16 cellular contexts compared by ENCODE assay signal in the genomic region with DNA sequence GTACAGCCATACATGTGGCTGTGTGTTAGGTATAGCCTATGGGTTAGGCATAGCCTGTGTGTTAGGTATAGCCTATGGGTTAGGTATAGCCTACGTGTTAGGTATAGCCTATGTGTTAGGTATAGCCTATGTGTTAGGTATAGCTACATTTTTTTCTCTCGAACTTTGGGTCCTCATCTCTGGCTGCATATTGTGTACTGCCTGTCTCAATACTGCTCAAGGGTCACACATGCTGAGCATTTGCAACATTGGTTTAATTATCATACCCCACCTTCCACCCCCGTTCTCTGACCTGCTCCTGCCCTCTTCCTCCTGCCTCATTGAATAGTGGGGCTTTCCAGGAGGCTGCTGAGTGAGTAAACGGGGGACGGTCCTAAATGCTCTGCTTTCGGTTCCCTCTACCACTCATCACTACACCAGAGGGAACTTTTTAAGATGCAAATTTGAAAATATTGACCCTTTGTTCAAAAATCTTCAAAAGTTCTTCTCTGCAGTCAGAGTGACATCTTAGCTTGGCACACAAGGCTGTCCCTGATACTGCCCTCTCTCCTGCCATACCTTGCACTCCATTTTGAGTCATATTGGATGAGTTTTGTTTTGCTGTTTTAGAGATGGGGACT. TPM values are rescaled to one million over a fixed set of nuclear protein-coding genes. Genes with fewer than 3 reads are reported as not detected.
DNase-seq lines count a peak whose midpoint lies in the region; ATAC-seq, FAIRE-seq and TF ChIP-seq lines count a peak whose summit lies in the region.
"Had no signal": no experiment of that assay in that cellular context is flagged by ENCODE, and none has a peak within 500 bp of the region (broad histone marks: within the 10 kb centered on the region; RNA-seq: fewer than 3 reads in every experiment).

No MANE protein-coding gene starts in this region.

- H3K4me2 ChIP-seq in PC-9 (no peak overlapping the region), HepG2 (ENCODE audit: low read depth, low read length) (no peak overlapping the region)
- H3K4me2 ChIP-seq: smooth muscle cell had no signal

- H3K36me3 ChIP-seq in PC-9 (ENCODE audit: low read depth) (no peaks in the 10 kb centered on the region), HepG2 (replicated peaks in 1 of 2; ENCODE audit: control insufficient read depth in 1 of 2, insufficient read depth in 2 of 2, low read length in 2 of 2) (no peaks in the 10 kb centered on the region)
- H3K36me3 ChIP-seq: WERI-Rb-1 had no signal

- in situ Hi-C loops in HepG2 (cut with HindIII; ENCODE audit: extremely low pct_ligation_motif_present, low pct_unique_long_range_greater_than_20kb) = no loop called here

- ATAC-seq in GM19043 (IDR thresholded peaks at IDR 0.05; ENCODE audit: low read depth, unreplicated experiment) = peak; percentile 87
- ATAC-seq in HG02763 (IDR thresholded peaks at IDR 0.05; ENCODE audit: unreplicated experiment) = peak; percentile 99
- ATAC-seq in HepG2 = no peak

- peak overlapping the region in 2 of 4 donors; percentile 69 to 79 for H3K4me3 Mint-ChIP-seq in IgD-negative memory B cell
- H3K4me3 Mint-ChIP-seq: H9, mesothelial cell of epicardium had no signal

- BruUV-seq in PC-9 (replicated peaks; lab: Mats Ljungman, UMichigan) (no TSS peak), HepG2 (replicated peaks; lab: Mats Ljungman, UMichigan) (no TSS peak)

- H3K27ac Mint-ChIP-seq in IgD-negative memory B cell = peak overlapping the region in 2 of 3 donors; percentile 40 to 85
- H3K27ac Mint-ChIP-seq: H9, mesothelial cell of epicardium had no signal

- TF ChIP-seq EP300 in HepG2 (IDR thresholded peaks at IDR 0.05; ENCODE audit: low read depth in 2 of 2, low read length in 2 of 2) = no peak
- no peak for TF ChIP-seq EP300 in HepG2 (CRISPR knock-in tag; IDR thresholded peaks at IDR 0.05; ENCODE audit: borderline replicate concordance)

- H2AFZ ChIP-seq in PC-9 = no peak overlapping the region
- no peak overlapping the region for H2AFZ ChIP-seq in HepG2 (ENCODE audit: low read length)

- H3K36me3 Mint-ChIP-seq in IgD-negative memory B cell = peaks cover 4% of the 10 kb centered on the region
- H3K36me3 Mint-ChIP-seq: mesothelial cell of epicardium had no signal

- no peak overlapping the region for H3K27ac ChIP-seq in PC-9
- no peak overlapping the region for H3K27ac ChIP-seq in HepG2 (ENCODE audit: extremely low read length, insufficient read depth, low read length)
- H3K27ac ChIP-seq: WERI-Rb-1 had no signal

- H3K4me3 ChIP-seq in PC-9 (no peak overlapping the region), HepG2 (replicated peaks in 1 of 3; ENCODE audit: insufficient read depth in 1 of 3, low read depth in 2 of 3, low read length in 3 of 3) (no peak overlapping the region)
- H3K4me3 ChIP-seq: smooth muscle cell had no signal

- peaks cover 0 to 2% (median 1%) of the 10 kb centered on the region in 3 donors for H3K9me3 Mint-ChIP-seq in IgD-negative memory B cell
- H3K9me3 Mint-ChIP-seq: mesothelial cell of epicardium had no signal

- FAIRE-seq in HepG2 (lab: Jason Lieb, UNC) = no peak

- no peak for TF ChIP-seq POLR2A in HepG2 (IDR thresholded peaks at IDR 0.05; ENCODE audit: insufficient read depth in 1 of 2, low read depth in 2 of 2, low read length in 2 of 2)

- POLR2A ChIA-PET in PC-9 (lab: Charles Lee; ENCODE audit: unreplicated experiment) (no interaction called here), HepG2 (lab: Yijun Ruan, JAX) (no interaction called here)

- H3K79me2 ChIP-seq in PC-9 (ENCODE audit: low read depth) (no peaks in the 10 kb centered on the region), HepG2 (ENCODE audit: insufficient read depth, low read length) (no peaks in the 10 kb centered on the region)

- TF ChIP-seq CTCF in PC-9 (conservative IDR thresholded peaks at IDR 0.05) = no peak
- TF ChIP-seq CTCF in HepG2 (CRISPR knock-in tag; IDR thresholded peaks at IDR 0.05) = no peak

- H3K27me3 ChIP-seq in PC-9 (ENCODE audit: insufficient read depth, low read depth) (peaks cover 17% of the 10 kb centered on the region), HepG2 (ENCODE audit: control insufficient read depth in 1 of 2, insufficient read depth in 2 of 2, low read length in 2 of 2) (peaks cover 3 to 23% of the 10 kb centered on the region in 2 experiments; a peak in 2 of 5 replicates)

- no peak overlapping the region for H3K9ac ChIP-seq in HepG2 (ENCODE audit: insufficient read depth, low read depth, low read length)

- H3K9me2 ChIP-seq in PC-9 (ENCODE audit: insufficient read depth) = no peaks in the 10 kb centered on the region

- DNase-seq in CD1c-positive myeloid dendritic cell (ENCODE audit: extremely low spot score) = peak; percentile 91
- DNase-seq in occipital lobe (lab: John Stamatoyannopoulos, UW) = no peak
- no peak for DNase-seq in PC-9
- no peak for DNase-seq in SKM-1 treated with dmso at 0.1 percent for 144 hours (lab: John Stamatoyannopoulos, UW; ENCODE audit: unreplicated experiment)
- DNase-seq in HepG2 (ENCODE audit: low spot score) = no peak
- DNase-seq: foreskin melanocyte, H9, WERI-Rb-1 had no signal

- H3F3A ChIP-seq in PC-9 (ENCODE audit: insufficient read depth, low read depth) = no peaks in the 10 kb centered on the region

- intact Hi-C loops in PC-9 (cut with micrococcal nuclease; ENCODE audit: unreplicated experiment) = no loop called here
- intact Hi-C loops in HepG2 (cut with micrococcal nuclease; ENCODE audit: unreplicated experiment) = no loop called here

- WGBS in HepG2 (ENCODE audit: low lambda C conversion rate) = 11% methylated on average over 6 of the region's 6 CpGs

- H3K9me3 ChIP-seq in PC-9 (ENCODE audit: insufficient read depth, low read depth) (no peaks in the 10 kb centered on the region), HepG2 (ENCODE audit: low read length) (no peaks in the 10 kb centered on the region)

- CTCF ChIA-PET in PC-9 (lab: Charles Lee) (no interaction called here), HepG2 (lab: Yijun Ruan, JAX; ENCODE audit: low intra/inter-chr PET ratio, low total read pairs) (no interaction called here)

- TF ChIP-seq RAD21 in HepG2 (CRISPR knock-in tag; IDR thresholded peaks at IDR 0.05) = no peak

- no peaks in the 10 kb centered on the region for H4K20me1 ChIP-seq in PC-9 (ENCODE audit: insufficient read depth)
- no peaks in the 10 kb centered on the region for H4K20me1 ChIP-seq in HepG2 (ENCODE audit: insufficient read depth, low read length)

- H3K4me1 ChIP-seq in PC-9 (replicated peaks; ENCODE audit: insufficient read depth) (no peaks in the 10 kb centered on the region), HepG2 (ENCODE audit: insufficient read depth, low read length) (no peaks in the 10 kb centered on the region)

- H3K27me3 Mint-ChIP-seq in IgD-negative memory B cell = no peaks in the 10 kb centered on the region

- peaks cover 26 to 31% (median 30%) of the 10 kb centered on the region in 3 donors for H3K4me1 Mint-ChIP-seq in IgD-negative memory B cell
- H3K4me1 Mint-ChIP-seq: mesothelial cell of epicardium had no signal

RNA-seq across cellular contexts. Expression of gene OR2B11, which starts 17.8 kb away (rescaled TPM):
- polyA plus RNA-seq in IgD-negative memory B cell = not detected
- not detected for total RNA-seq in occipital lobe
- not detected in 2 replicates for total RNA-seq in PC-9 (2021)
- total RNA-seq in HepG2 (2016; rRNA removed; fragmentation: Illumina TruSeq; extraction: Trizol) = not detected in 2 replicates
- not detected in 2 replicates for total RNA-seq in HepG2 (2016; cell fraction: cytosol; rRNA removed; fragmentation: Illumina TruSeq; extraction: Trizol; ENCODE audit: low read depth)
- total RNA-seq in HepG2 (2016; cell fraction: insoluble cytoplasmic fraction; rRNA removed; fragmentation: Illumina TruSeq; extraction: Trizol) = not detected in 2 replicates
- total RNA-seq in HepG2 (2016; cell fraction: membrane; rRNA removed; fragmentation: Illumina TruSeq; extraction: Trizol) = not detected in 2 replicates
- total RNA-seq in HepG2 (2016; cell fraction: nucleus; rRNA removed; fragmentation: Illumina TruSeq; extraction: Trizol) = not detected in 2 replicates
- not detected in 2 replicates for polyA plus RNA-seq in HepG2 (2011; rRNA removed)
- not detected in 2 replicates for polyA plus RNA-seq in HepG2 (2011; cell fraction: cytosol; rRNA removed)
- not detected in 2 replicates for polyA plus RNA-seq in HepG2 (2011; cell fraction: nucleus; rRNA removed)
- not detected in 2 replicates for polyA plus RNA-seq in HepG2 (2012)
- polyA plus RNA-seq in HepG2 (2016; cell fraction: cytosol; fragmentation: Illumina TruSeq; extraction: Trizol; ENCODE audit: low read depth) = not detected in 2 replicates
- not detected in 2 replicates for polyA plus RNA-seq in HepG2 (2016; cell fraction: insoluble cytoplasmic fraction; fragmentation: Illumina TruSeq; extraction: Trizol; ENCODE audit: low read depth)
- polyA plus RNA-seq in HepG2 (2016; cell fraction: membrane; fragmentation: Illumina TruSeq; extraction: Trizol; ENCODE audit: low read depth) = not detected in 2 replicates
- not detected in 2 replicates for polyA plus RNA-seq in HepG2 (2016; cell fraction: nucleus; fragmentation: Illumina TruSeq; extraction: Trizol; ENCODE audit: insufficient read depth, low read depth)
- not detected in 2 replicates for polyA minus RNA-seq in HepG2 (2011; rRNA and poly(A)+ RNA removed; ENCODE audit: low replicate concordance)
- not detected in 2 replicates for polyA minus RNA-seq in HepG2 (2011; cell fraction: cytosol; rRNA and poly(A)+ RNA removed)
- polyA minus RNA-seq in HepG2 (2011; cell fraction: nucleus; rRNA and poly(A)+ RNA removed) = not detected in 2 replicates
- total RNA-seq: H9, mesothelial cell of epicardium, NCI-H460, smooth muscle cell, temporal lobe had no signal
- polyA plus RNA-seq: BJ, smooth muscle cell had no signal

RNA-seq across cellular contexts. Expression of gene NLRP3, which starts 24.1 kb away (rescaled TPM):
- 0.08 TPM for polyA plus RNA-seq in IgD-negative memory B cell
- total RNA-seq in occipital lobe = 1.4 TPM
- total RNA-seq in PC-9 (2021) = 0.30 TPM in 1 of 2 replicates, not detected in the other
- total RNA-seq in HepG2 (2016; rRNA removed; fragmentation: Illumina TruSeq; extraction: Trizol) = not detected in 2 replicates
- not detected in 2 replicates for total RNA-seq in HepG2 (2016; cell fraction: cytosol; rRNA removed; fragmentation: Illumina TruSeq; extraction: Trizol; ENCODE audit: low read depth)
- total RNA-seq in HepG2 (2016; cell fraction: insoluble cytoplasmic fraction; rRNA removed; fragmentation: Illumina TruSeq; extraction: Trizol) = not detected in 2 replicates
- total RNA-seq in HepG2 (2016; cell fraction: membrane; rRNA removed; fragmentation: Illumina TruSeq; extraction: Trizol) = not detected in 2 replicates
- not detected in 2 replicates for total RNA-seq in HepG2 (2016; cell fraction: nucleus; rRNA removed; fragmentation: Illumina TruSeq; extraction: Trizol)
- polyA plus RNA-seq in HepG2 (2011; rRNA removed) = not detected in 2 replicates
- polyA plus RNA-seq in HepG2 (2011; cell fraction: cytosol; rRNA removed) = 0.01 TPM in 1 of 2 replicates, not detected in the other
- not detected in 2 replicates for polyA plus RNA-seq in HepG2 (2011; cell fraction: nucleus; rRNA removed)
- polyA plus RNA-seq in HepG2 (2012) = not detected in 2 replicates
- polyA plus RNA-seq in HepG2 (2016; cell fraction: cytosol; fragmentation: Illumina TruSeq; extraction: Trizol; ENCODE audit: low read depth) = not detected in 2 replicates
- not detected in 2 replicates for polyA plus RNA-seq in HepG2 (2016; cell fraction: insoluble cytoplasmic fraction; fragmentation: Illumina TruSeq; extraction: Trizol; ENCODE audit: low read depth)
- polyA plus RNA-seq in HepG2 (2016; cell fraction: membrane; fragmentation: Illumina TruSeq; extraction: Trizol; ENCODE audit: low read depth) = not detected in 2 replicates
- not detected in 2 replicates for polyA plus RNA-seq in HepG2 (2016; cell fraction: nucleus; fragmentation: Illumina TruSeq; extraction: Trizol; ENCODE audit: insufficient read depth, low read depth)
- not detected in 2 replicates for polyA minus RNA-seq in HepG2 (2011; rRNA and poly(A)+ RNA removed; ENCODE audit: low replicate concordance)
- polyA minus RNA-seq in HepG2 (2011; cell fraction: cytosol; rRNA and poly(A)+ RNA removed) = not detected in 2 replicates
- polyA minus RNA-seq in HepG2 (2011; cell fraction: nucleus; rRNA and poly(A)+ RNA removed) = not detected in 2 replicates
- total RNA-seq: H9, NCI-H460 had no signal
- polyA plus RNA-seq: BJ had no signal
